In the genomic region with DNA sequence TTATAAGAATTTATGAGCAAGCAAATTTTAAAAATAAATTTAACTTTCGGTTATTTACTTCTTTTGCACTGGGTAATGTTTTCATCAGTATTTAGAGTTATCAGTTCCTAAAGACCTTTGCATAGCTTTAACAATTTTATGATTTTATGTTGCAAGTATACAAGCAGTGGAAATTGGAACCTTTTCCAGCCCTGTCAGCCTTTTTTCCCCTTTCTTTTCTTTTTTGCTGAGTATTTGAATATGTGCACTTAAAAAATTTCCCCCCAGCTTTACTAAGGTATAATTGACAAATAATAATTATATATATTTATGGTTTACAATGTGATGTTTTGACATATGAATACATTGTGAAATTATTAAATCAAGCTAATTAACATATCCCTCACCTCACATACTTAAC, we compare ENCODE assay signal across 26 cellular contexts.
"Had no signal": no experiment of that assay in that cellular context is flagged by ENCODE, and none has a peak within 500 bp of the region (broad histone marks: within the 10 kb centered on the region; RNA-seq: fewer than 3 reads in every experiment).

No MANE protein-coding gene starts in this region.

- ATAC-seq: effector memory CD8-positive, alpha-beta T cell; esophagus mucosa; gastrocnemius medialis; heart right ventricle; left cardiac atrium; left lung; left ventricle myocardium superior; lower lobe of right lung; mucosa of descending colon had no signal

- H3K36me3 ChIP-seq: colonic mucosa, gastrocnemius medialis had no signal

- H3K27me3 ChIP-seq: colonic mucosa, esophagus squamous epithelium, gastrocnemius medialis, heart right ventricle, left lung had no signal

- DNase-seq: colonic mucosa; cortex of kidney; effector CD8-positive, alpha-beta T cell; effector memory CD8-positive, alpha-beta T cell; endodermal cell; erythroblast; esophagus squamous epithelium; foreskin fibroblast; foreskin melanocyte; gastrocnemius medialis; glutamatergic neuron; head of caudate nucleus; heart right ventricle; hippocampal formation; left cardiac atrium; left lung; left ventricle myocardium superior; lower lobe of right lung; mesenchymal stem cell; mucosa of descending colon; naive B cell had no signal

- FAIRE-seq: endometrium, islet of Langerhans, keratinocyte had no signal

- H3K9me3 ChIP-seq: colonic mucosa, esophagus squamous epithelium, gastrocnemius medialis, heart right ventricle, left lung, lower lobe of right lung, mucosa of descending colon had no signal

- H3K4me1 ChIP-seq: colonic mucosa, esophagus squamous epithelium had no signal

- H3K4me3 ChIP-seq: colonic mucosa, esophagus squamous epithelium, gastrocnemius medialis, heart right ventricle, left lung, lower lobe of right lung, mucosa of descending colon had no signal

- H3K27ac ChIP-seq: colonic mucosa, epithelial cell of prostate, esophagus squamous epithelium, gastrocnemius medialis, heart right ventricle, left lung, lower lobe of right lung had no signal
